Comparison of ENCODE assay signal across 10 cellular contexts in the genomic region with DNA sequence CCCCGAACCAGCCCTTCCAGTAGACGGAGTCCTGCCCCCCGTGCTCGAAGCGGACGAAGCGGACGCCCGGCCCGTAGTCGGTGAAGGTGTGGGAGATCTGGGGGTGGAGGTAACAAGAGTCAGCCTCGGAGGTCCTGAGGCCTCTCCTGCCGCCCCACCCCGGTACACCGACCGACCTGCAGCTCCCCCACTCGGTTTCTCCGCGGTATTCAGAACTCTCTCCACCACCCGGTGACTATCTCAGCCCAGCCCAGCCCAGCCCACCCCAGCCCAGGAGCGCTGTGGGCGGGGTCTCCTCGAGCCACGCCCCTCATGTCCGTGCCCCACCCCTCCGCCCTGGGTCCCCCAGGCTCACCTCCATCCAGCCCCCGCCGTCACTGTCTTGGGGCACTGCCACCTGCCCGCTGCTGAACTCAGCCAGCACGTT. TPM values are rescaled to one million over a fixed set of nuclear protein-coding genes. Genes with fewer than 3 reads are reported as not detected.
A peak's percentile ranks its signal among the peaks of the same experiment; 100 is the strongest.
DNase-seq lines count a peak whose midpoint lies in the region; ATAC-seq, FAIRE-seq and TF ChIP-seq lines count a peak whose summit lies in the region.
"Had no signal": no experiment of that assay in that cellular context is flagged by ENCODE, and none has a peak within 500 bp of the region (broad histone marks: within the 10 kb centered on the region; RNA-seq: fewer than 3 reads in every experiment).

No MANE protein-coding gene starts in this region.

- POLR2A ChIA-PET in T-cell (lab: Charles Lee): no interaction called here

- intact Hi-C loops in uterus (cut with DNase I; ENCODE audit: low total_unique reads): loop anchor here (5.0 to 10.0 kb wide), 2 partner anchors 414 to 606 kb away; no protein-coding TSS in a partner anchor

- peak overlapping the region in 1 of 3 donors; percentile 42 for H3K4me3 Mint-ChIP-seq in T-cell

- H3K27ac ChIP-seq in 22Rv1: no peak overlapping the region
- H3K27ac ChIP-seq in lung (ENCODE audit: low read depth in 1 of 2, low read length in 1 of 2): no peak overlapping the region
- no peak overlapping the region for H3K27ac ChIP-seq in uterus
- H3K27ac ChIP-seq: C4-2B had no signal

- 9 to 15% methylated on average over 15 to 30 of the region's 30 CpGs for WGBS in lung, 2 donors

- H3K36me3 ChIP-seq in bronchial epithelial cell (ENCODE audit: control insufficient read depth, insufficient read depth, low read length): peaks cover 1% of the 10 kb centered on the region
- H3K36me3 ChIP-seq in lung (ENCODE audit: control insufficient read depth in 2 of 2, insufficient read depth in 2 of 2, low read length in 2 of 2): no peaks in the 10 kb centered on the region
- no peaks in the 10 kb centered on the region for H3K36me3 ChIP-seq in uterus

- no peak for FAIRE-seq in bronchial epithelial cell (lab: Jason Lieb, UNC)

- H3K9me3 ChIP-seq in lung (ENCODE audit: control insufficient read depth in 2 of 2, insufficient read depth in 1 of 2, low read length in 1 of 2) (no peaks in the 10 kb centered on the region), uterus (no peaks in the 10 kb centered on the region)

- H3K4me3 ChIP-seq in bronchial epithelial cell (ENCODE audit: low read depth, low read length) (no peak overlapping the region), lung (no peak overlapping the region), uterus (no peak overlapping the region)

- DNase-seq in T-cell (peak in 12 of 34 experiments; percentile 8 to 48 (median 27)), bronchial epithelial cell (ENCODE audit: low read depth) (peak; percentile 22), lung (ENCODE audit: low spot score) (no peak), NCI-H187 (lab: John Stamatoyannopoulos, UW) (no peak), GF-D8 (lab: John Stamatoyannopoulos, UW) (no peak), uterus (no peak), 8988T (no peak)
- DNase-seq: NCI-H146 had no signal

- no peaks in the 10 kb centered on the region for H3K9me3 Mint-ChIP-seq in T-cell

- H3K27ac Mint-ChIP-seq in T-cell: no peak overlapping the region

- H3K27me3 ChIP-seq in bronchial epithelial cell (ENCODE audit: control insufficient read depth, insufficient read depth, low read length): no peaks in the 10 kb centered on the region
- H3K27me3 ChIP-seq in lung (ENCODE audit: control insufficient read depth, insufficient read depth): no peaks in the 10 kb centered on the region
- H3K27me3 ChIP-seq in uterus: peaks cover 9 to 17% of the 10 kb centered on the region in 2 donors

- peak in 3 of 4 experiments; percentile 30 to 50 (median 37) for ATAC-seq in T-cell (replicated peaks in 1 of 4)
- ATAC-seq in lung (ENCODE audit: insufficient read depth, low FRiP score): peak; percentile 27

- H3K4me1 Mint-ChIP-seq in T-cell: peaks cover 23 to 36% (median 29%) of the 10 kb centered on the region in 3 donors

- H3K4me1 ChIP-seq in lung (ENCODE audit: control insufficient read depth in 2 of 2, insufficient read depth in 2 of 2, low read length in 2 of 2): peaks cover 0 to 10% of the 10 kb centered on the region in 2 donors
- H3K4me1 ChIP-seq in uterus: peaks cover 0 to 3% of the 10 kb centered on the region in 2 donors

- no peaks in the 10 kb centered on the region for H3K27me3 Mint-ChIP-seq in T-cell

- peak; percentile 19 for TF ChIP-seq CTCF in 22Rv1 (IDR thresholded peaks at IDR 0.05)
- TF ChIP-seq CTCF in bronchial epithelial cell (IDR thresholded peaks at IDR 0.05; ENCODE audit: insufficient read depth, low read length, severe bottlenecking): peak; percentile 14
- TF ChIP-seq CTCF in lung (IDR thresholded peaks at IDR 0.05; ENCODE audit: control extremely low read depth, extremely low read depth): no peak
- no peak for TF ChIP-seq CTCF in uterus (IDR thresholded peaks at IDR 0.05)

- CTCF ChIA-PET in T-cell (lab: Charles Lee): interaction anchor here in 1 of 2 donors (0.9 to 2.5 kb wide), 3 partner anchors 15 to 407 kb away, joined by 4 to 12 read pairs (median 7); a partner anchor contains a TSS

- H3K36me3 Mint-ChIP-seq in T-cell: no peaks in the 10 kb centered on the region

- TF ChIP-seq POLR2A in uterus (IDR thresholded peaks at IDR 0.05): no peak

RNA-seq across cellular contexts. Expression of a gene that starts 5.5 kb away (rescaled TPM):
- total RNA-seq in T-cell: 1 to 10 TPM; 4.7 to 8.4 (median 6.3) TPM
- 49.5 and 75.7 TPM in 2 replicates for total RNA-seq in bronchial epithelial cell
- 10 to 100 TPM in 1 of 2 donors, under 1 TPM in 1; 0.20 to 10.7 TPM for total RNA-seq in lung
- polyA plus RNA-seq in lung: 10 to 100 TPM in 1 of 2 donors, 1 to 10 TPM in 1; 9.5 to 12.5 TPM
- total RNA-seq in uterus: 1 to 10 TPM in 3 of 4 donors, under 1 TPM in 1; 0.59 to 7.2 (median 4.2) TPM

RNA-seq across cellular contexts. Expression of a gene that starts 5.9 kb away (rescaled TPM):
- total RNA-seq in T-cell: 10 to 100 TPM; 46.7 to 64.5 (median 54.3) TPM
- total RNA-seq in bronchial epithelial cell: 9.0 and 14.7 TPM in 2 replicates
- total RNA-seq in lung: 10 to 100 TPM; 14.0 to 14.4 TPM
- polyA plus RNA-seq in lung: 10 to 100 TPM; 10.6 to 19.6 TPM
- 10 to 100 TPM in 3 of 4 donors, 1 to 10 TPM in 1; 7.6 to 26.7 (median 17.6) TPM for total RNA-seq in uterus

RNA-seq across cellular contexts. Expression of a gene that starts 15.3 kb away (rescaled TPM):
- total RNA-seq in T-cell (1 to 10 TPM; 2.6 to 7.8 (median 6.0) TPM), bronchial epithelial cell (13.2 and 14.2 TPM in 2 replicates), lung (10 to 100 TPM in 1 of 2 donors, 1 to 10 TPM in 1; 8.7 to 14.7 TPM), uterus (1 to 10 TPM in 2 of 4 donors, under 1 TPM in 2; 0.51 to 5.4 (median 2.2) TPM)
- polyA plus RNA-seq in lung: 10 to 100 TPM; 18.3 to 32.0 TPM

RNA-seq across cellular contexts. Expression of a gene that starts 32.2 kb away (rescaled TPM):
- total RNA-seq in T-cell (10 to 100 TPM; 22.4 to 28.5 (median 24.0) TPM), bronchial epithelial cell (41.6 and 44.5 TPM in 2 replicates), lung (10 to 100 TPM; 23.4 to 28.1 TPM), uterus (10 to 100 TPM; 24.3 to 66.2 (median 34.6) TPM)
- 10 to 100 TPM; 32.8 to 61.9 TPM for polyA plus RNA-seq in lung

RNA-seq across cellular contexts. Expression of a gene that starts 42.8 kb away (rescaled TPM):
- 1 to 10 TPM in 1 of 5 donors, under 1 TPM in 4; 0.18 to 2.0 (median 0.23) TPM for total RNA-seq in T-cell
- total RNA-seq in bronchial epithelial cell: not detected in 2 replicates
- total RNA-seq in lung: under 1 TPM; 0.06 to 0.31 TPM
- polyA plus RNA-seq in lung: under 1 TPM; 0.04 to 0.22 TPM
- total RNA-seq in uterus: under 1 TPM in 2 of 4 donors, not detected in 2; 0.06 to 0.41 TPM

Comparison
In these comparisons a context has a peak if more than half of its experiments do, and no peak if none do; other contexts are left out.
1. CTCF ChIP-seq: peak in 22Rv1 (single experiment) and bronchial epithelial cell (single experiment); none in lung (single experiment) and uterus (0 of 4).